ENCODE assay signal across 1 cellular context in the genomic region with DNA sequence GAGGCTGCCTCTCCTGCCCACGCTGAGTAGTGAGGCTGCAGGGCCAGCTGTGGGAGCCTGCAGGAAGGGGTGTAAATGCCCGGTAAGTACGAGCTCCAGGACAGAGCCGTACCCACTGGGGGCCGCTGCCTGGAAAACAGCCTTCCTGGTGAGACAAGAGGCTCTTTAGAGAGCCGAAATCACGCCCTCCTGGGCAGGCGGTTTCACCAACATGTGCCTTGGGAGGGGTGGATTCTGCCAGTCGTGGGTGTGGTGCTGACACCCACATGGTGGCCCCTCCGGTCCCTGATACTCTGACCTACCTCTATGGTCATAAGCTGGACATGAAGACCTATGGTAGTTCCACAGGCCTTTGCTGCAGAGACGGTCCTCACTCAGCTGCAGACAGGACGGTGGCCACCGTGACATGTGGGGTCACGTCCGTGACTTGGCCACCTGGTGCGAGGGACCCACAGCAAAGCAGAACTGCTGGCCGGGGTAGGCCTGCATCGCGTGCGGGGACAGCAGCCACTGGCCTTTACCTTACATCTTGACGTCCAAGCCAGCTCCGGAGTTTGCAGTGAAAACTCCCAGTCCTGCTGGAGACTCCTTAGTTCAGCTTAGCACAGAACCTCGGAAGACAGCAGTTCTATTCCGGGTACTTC.
A peak's percentile ranks its signal among the peaks of the same experiment; 100 is the strongest.
TF ChIP-seq lines count a peak whose summit lies in the region.

No MANE protein-coding gene starts in this region.

TF ChIP-seq in K562, 482 proteins besides CTCF, POLR2A, EP300 and RAD21:
- TF ChIP-seq CBX2 (IDR thresholded peaks at IDR 0.05; ENCODE audit: insufficient read depth, low read length, poor library complexity, severe bottlenecking) (no peak), POLR2G (IDR thresholded peaks at IDR 0.05; ENCODE audit: low read depth, low read length) (peak; percentile 35; the same call in 1 of the 2 replicates)
